ENCODE assay signal across 8 cellular contexts in the genomic region with DNA sequence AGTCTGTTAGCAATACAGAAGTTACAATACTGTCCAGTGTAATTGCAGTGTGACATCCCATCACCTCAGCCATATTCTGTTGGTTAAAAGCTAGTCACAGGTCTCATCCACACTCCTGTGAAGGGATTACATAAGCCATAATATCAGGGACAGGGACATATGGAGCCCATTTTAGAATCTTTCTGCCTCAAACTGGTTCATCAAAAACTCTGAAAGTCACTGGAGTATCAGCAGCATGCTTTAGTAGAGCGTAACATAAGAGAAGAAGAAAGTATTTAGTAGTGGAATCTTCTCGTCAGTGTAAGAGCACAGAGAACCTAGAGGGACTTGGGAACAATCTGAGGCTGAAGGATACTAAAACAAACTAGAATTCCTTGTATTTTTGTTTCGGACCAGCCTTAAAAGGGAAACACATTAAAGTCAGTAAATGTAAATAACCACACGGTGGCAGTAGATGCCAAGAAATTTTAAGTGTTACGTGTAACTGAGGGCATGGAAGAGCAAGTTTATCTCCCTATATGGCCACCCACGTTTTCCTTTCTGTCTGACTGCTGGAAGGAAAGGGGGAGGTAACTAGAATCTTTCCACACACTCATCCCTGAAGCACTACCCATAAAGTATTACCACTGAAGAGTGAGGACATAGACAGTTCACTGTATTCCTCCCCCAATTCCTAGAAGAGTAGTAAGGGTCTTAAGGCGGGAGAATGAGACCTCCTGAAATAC. TPM values are rescaled to one million over a fixed set of nuclear protein-coding genes. Genes with fewer than 3 reads are reported as not detected.
DNase-seq lines count a peak whose midpoint lies in the region; ATAC-seq and TF ChIP-seq lines count a peak whose summit lies in the region.

No MANE protein-coding gene starts in this region.

- H3K36me3 ChIP-seq in SJCRH30: no peaks in the 10 kb centered on the region
- H3K36me3 ChIP-seq in colonic mucosa: no peaks in the 10 kb centered on the region
- H3K36me3 ChIP-seq in left lung: no peaks in the 10 kb centered on the region
- H3K36me3 ChIP-seq in stomach: no peaks in the 10 kb centered on the region

- TF ChIP-seq CTCF in colonic mucosa (IDR thresholded peaks at IDR 0.05): peak; percentile 45
- TF ChIP-seq CTCF in left lung (IDR thresholded peaks at IDR 0.05): peak; percentile 54 to 60
- peak in 5 of 7 experiments; percentile 47 to 63 (median 59) for TF ChIP-seq CTCF in stomach (IDR thresholded peaks at IDR 0.05)

- TF ChIP-seq POLR2A in stomach (IDR thresholded peaks at IDR 0.05): no peak

- H3K27ac ChIP-seq in SJCRH30: no peak overlapping the region
- no peak overlapping the region for H3K27ac ChIP-seq in colonic mucosa
- no peak overlapping the region for H3K27ac ChIP-seq in left lung
- peak overlapping the region in 3 of 5 donors; percentile 27 to 79 (median 46) for H3K27ac ChIP-seq in stomach

- 12 to 17% (median 14%) methylated on average over 7 of the region's 7 CpGs for WGBS in stomach, 5 donors

- intact Hi-C loops in colonic mucosa (cut with DNase I) (loop anchor here (2.0 to 10.0 kb wide), 3 partner anchors 226 to 1059 kb away; a partner anchor contains a TSS), left lung (cut with DNase I) (loop anchor here in 1 of 2 donors (5.0 kb wide), 1 partner anchor 654 kb away; no protein-coding TSS in a partner anchor), stomach (cut with DNase I; ENCODE audit: low total_unique reads) (loop anchor here (10.0 kb wide), 1 partner anchor 656 kb away; no protein-coding TSS in a partner anchor)

- peak; percentile 83 for DNase-seq in Ammon's horn (ENCODE audit: low spot score)
- DNase-seq in NCI-H1048 (lab: John Stamatoyannopoulos, UW): peak; percentile 68
- DNase-seq in SJCRH30: peak; percentile 75 to 95
- DNase-seq in colonic mucosa: peak; percentile 56
- no peak for DNase-seq in left lung
- no peak for DNase-seq in stomach

- H3K9me3 ChIP-seq in SJCRH30 (replicated peaks) (no peaks in the 10 kb centered on the region; the same call in 1 of the 2 replicates), colonic mucosa (no peaks in the 10 kb centered on the region), left lung (no peaks in the 10 kb centered on the region), stomach (no peaks in the 10 kb centered on the region)

- peak overlapping the region in 1 of 2 donors; percentile 29 for H3K9ac ChIP-seq in colonic mucosa (ENCODE audit: low read depth in 2 of 2, low read length in 2 of 2)

- ATAC-seq in GM18498 (IDR thresholded peaks at IDR 0.05; ENCODE audit: unreplicated experiment) (peak; percentile 89), HG02840 (IDR thresholded peaks at IDR 0.05; ENCODE audit: low FRiP score, unreplicated experiment) (peak; percentile 67), left lung (peak; percentile 97)

- H3K27me3 ChIP-seq in SJCRH30 (no peaks in the 10 kb centered on the region), colonic mucosa (no peaks in the 10 kb centered on the region), left lung (peaks cover 0 to 1% of the 10 kb centered on the region in 2 donors), stomach (no peaks in the 10 kb centered on the region)

- H3K4me1 ChIP-seq in SJCRH30: peaks cover 18% of the 10 kb centered on the region
- no peaks in the 10 kb centered on the region for H3K4me1 ChIP-seq in colonic mucosa
- H3K4me1 ChIP-seq in left lung: peaks cover 0 to 6% of the 10 kb centered on the region in 2 donors
- peaks cover 0 to 13% (median 6%) of the 10 kb centered on the region in 4 donors for H3K4me1 ChIP-seq in stomach

- peak overlapping the region; percentile 27 for H3K4me3 ChIP-seq in SJCRH30
- no peak overlapping the region for H3K4me3 ChIP-seq in colonic mucosa
- no peak overlapping the region for H3K4me3 ChIP-seq in left lung
- H3K4me3 ChIP-seq in stomach: peak overlapping the region in 1 of 4 donors; percentile 17

- no peak for TF ChIP-seq EP300 in stomach (IDR thresholded peaks at IDR 0.05)

RNA-seq across cellular contexts. Expression of gene AGL, which starts 41.6 kb away (rescaled TPM):
- 9.8 and 11.4 TPM in 2 replicates for total RNA-seq in SJCRH30 (2014; rRNA removed; shearing (Covaris generic))
- total RNA-seq in colonic mucosa: 10 to 100 TPM; 17.9 to 27.5 TPM
- total RNA-seq in left lung: 10 to 100 TPM; 16.9 to 38.4 TPM
- total RNA-seq in stomach: 100 to 1,000 TPM in 1 of 5 donors, 10 to 100 TPM in 4; 12.5 to 107 (median 33.9) TPM
- 1 to 10 TPM; 4.3 to 7.4 (median 4.3) TPM for polyA plus RNA-seq in stomach

RNA-seq across cellular contexts. Expression of gene FRRS1, which starts 42.1 kb away (rescaled TPM):
- 11.8 and 12.2 TPM in 2 replicates for total RNA-seq in SJCRH30 (2014; rRNA removed; shearing (Covaris generic))
- total RNA-seq in colonic mucosa: 10 to 100 TPM; 16.7 to 17.1 TPM
- 10 to 100 TPM; 12.3 to 15.1 TPM for total RNA-seq in left lung
- total RNA-seq in stomach: 10 to 100 TPM in 3 of 5 donors, 1 to 10 TPM in 2; 3.2 to 21.1 (median 11.1) TPM
- polyA plus RNA-seq in stomach: 1 to 10 TPM in 2 of 3 donors, under 1 TPM in 1; 0.46 to 1.7 (median 1.5) TPM

Comparison
In these comparisons a context has a peak if more than half of its experiments do, and no peak if none do; other contexts are left out.
1. DNase-seq: peak in Ammon's horn (single experiment), NCI-H1048 (single experiment), SJCRH30 (2 of 2) and colonic mucosa (single experiment); none in left lung (0 of 2) and stomach (single experiment).
2. H3K27ac ChIP-seq: peak in stomach (3 of 5); none in SJCRH30 (single experiment), colonic mucosa (single experiment) and left lung (0 of 2).
3. Peak in every context shown above with its lines, with median percentiles within 50 percentile points of each other: ATAC-seq and CTCF ChIP-seq.